ENCODE assay signal across 34 cellular contexts in genomic region chrX:57172544-57172943, GRCh38. TPM values are rescaled to one million over a fixed set of nuclear protein-coding genes. Genes with fewer than 3 reads are reported as not detected.
A peak's percentile ranks its signal among the peaks of the same experiment; 100 is the strongest.
DNase-seq lines count a peak whose midpoint lies in the region; ATAC-seq, FAIRE-seq and TF ChIP-seq lines count a peak whose summit lies in the region.
"Had no signal": no experiment of that assay in that cellular context is flagged by ENCODE, and none has a peak within 500 bp of the region (broad histone marks: within the 10 kb centered on the region; RNA-seq: fewer than 3 reads in every experiment).

No MANE protein-coding gene starts in this region.

- no peaks in the 10 kb centered on the region for H3K4me1 ChIP-seq in GM12878 (ENCODE audit: control insufficient read depth, insufficient read depth, low read length)
- H3K4me1 ChIP-seq: adrenal gland, BLaER1, lower lobe of right lung had no signal

- CTCF ChIA-PET in GM12878 (lab: Yijun Ruan, JAX) = no interaction called here

- SMC1A ChIA-PET in GM12878 (lab: Charles Lee; ENCODE audit: uncharacterized antibody, unreplicated experiment) = no interaction called here

- H3K4me1 Mint-ChIP-seq in HFFc6 (ENCODE audit: low read depth) = no peaks in the 10 kb centered on the region
- H3K4me1 Mint-ChIP-seq: activated naive CD4-positive, alpha-beta T cell treated with anti-CD3 and anti-CD28 coated beads, Interleukin-2, amount 10 ng/mL, durations not matched to agents 7 days and 5 days; activated T-helper 17 cell treated with anti-CD3 and anti-CD28 coated beads, Interleukin-2, amount 50 U/mL, for 72 hours; brain; naive thymus-derived CD8-positive, alpha-beta T cell had no signal

- RAD21 ChIA-PET in GM12878 (lab: Charles Lee; ENCODE audit: unreplicated experiment) = no interaction called here

- H3K27ac ChIP-seq in GM12878 (ENCODE audit: control insufficient read depth, insufficient read depth) = no peak overlapping the region
- H3K27ac ChIP-seq: adrenal gland, BLaER1, HL-60, lower lobe of right lung, skin epidermis had no signal

- no peak overlapping the region for H3K4me3 ChIP-seq in GM12878
- H3K4me3 ChIP-seq: adrenal gland, BLaER1, GM23338, lower lobe of right lung, skin epidermis had no signal

- no peaks in the 10 kb centered on the region for H3K36me3 ChIP-seq in GM12878 (ENCODE audit: control insufficient read depth in 2 of 2, insufficient read depth in 2 of 2, low read length in 1 of 2)
- H3K36me3 ChIP-seq: adrenal gland, BLaER1, lower lobe of right lung had no signal

- no peak for TF ChIP-seq CTCF in HFFc6 (IDR thresholded peaks at IDR 0.05)
- no peak for TF ChIP-seq CTCF in GM12878 (IDR thresholded peaks at IDR 0.05 in 2 of 3, conservative IDR thresholded peaks at IDR 0.05 in 1 of 3; ENCODE audit: control insufficient read depth in 2 of 3, extremely low read depth in 1 of 3, insufficient read depth in 1 of 3, low read depth in 3 of 3, low read length in 3 of 3)

- H3K27me3 ChIP-seq in GM12878 (replicated peaks in 1 of 2; ENCODE audit: control insufficient read depth in 2 of 2, insufficient read depth in 2 of 2, low read length in 1 of 2) = no peaks in the 10 kb centered on the region

- no peak overlapping the region for H3K4me2 ChIP-seq in GM12878 (ENCODE audit: control insufficient read depth, insufficient read depth)
- H3K4me2 ChIP-seq: BLaER1, GM23338 had no signal

- no peak overlapping the region for H3K4me3 Mint-ChIP-seq in HFFc6
- H3K4me3 Mint-ChIP-seq: activated CD8-positive, alpha-beta T cell treated with anti-CD3 and anti-CD28 coated beads for 36 hours; activated naive CD4-positive, alpha-beta T cell treated with anti-CD3 and anti-CD28 coated beads, Interleukin-2, amount 10 ng/mL, durations not matched to agents 7 days and 5 days; activated T-helper 17 cell treated with anti-CD3 and anti-CD28 coated beads, Interleukin-2, amount 50 U/mL, for 72 hours; brain; GM23338; naive thymus-derived CD8-positive, alpha-beta T cell; stimulated activated naive B cell treated with anti-CD40 and anti-IgM and Interleukin-4, amounts not matched to agents 10 μg/mL and 1 μg/mL and 100 μg/mL, for 72 hours; type B pancreatic cell had no signal

- no peak for TF ChIP-seq RAD21 in GM12878 (IDR thresholded peaks at IDR 0.05; ENCODE audit: insufficient read depth, low read depth, low read length)

- peak; percentile 63 for DNase-seq in G401 (ENCODE audit: low spot score)
- DNase-seq in HFFc6 = no peak
- no peak for DNase-seq in GM12878 (ENCODE audit: low read depth, low spot score)
- peak; percentile 48 for DNase-seq in left ventricle myocardium superior
- no peak for DNase-seq in COR-L47 (lab: John Stamatoyannopoulos, UW)
- DNase-seq in GF-D8 (lab: John Stamatoyannopoulos, UW) = no peak
- DNase-seq: ACHN; activated CD8-positive, alpha-beta T cell treated with anti-CD3 and anti-CD28 coated beads for 36 hours; activated naive CD4-positive, alpha-beta T cell treated with anti-CD3 and anti-CD28 coated beads, Interleukin-2, amount 10 ng/mL, durations not matched to agents 7 days and 5 days; glutamatergic neuron; KG1; kidney; lower lobe of right lung; MM.1S; naive thymus-derived CD8-positive, alpha-beta T cell; NCI-H1417 treated with DMSO at 0.1 percent for 48 hours; NCI-H2081; NCI-H226; NCI-H69; occipital lobe; SIG-M5; stimulated activated naive B cell treated with anti-CD40 and anti-IgM and Interleukin-4, amounts not matched to agents 10 μg/mL and 1 μg/mL and 100 μg/mL, for 72 hours had no signal

- no peaks in the 10 kb centered on the region for H3K36me3 Mint-ChIP-seq in HFFc6 (ENCODE audit: low read depth)
- H3K36me3 Mint-ChIP-seq: brain, type B pancreatic cell had no signal

- no peak for FAIRE-seq in GM12878 (lab: Jason Lieb, UNC)
- FAIRE-seq: G401.6, GM19239, kidney had no signal

- TF ChIP-seq POLR2A in GM12878 (IDR thresholded peaks at IDR 0.05; ENCODE audit: low read depth, low read length) = no peak

- no peak for TF ChIP-seq EP300 in GM12878 (IDR thresholded peaks at IDR 0.05; ENCODE audit: borderline replicate concordance in 1 of 2, control insufficient read depth in 1 of 2, low read depth in 2 of 2, low read length in 2 of 2)

- POLR2A ChIA-PET in GM12878 (lab: Charles Lee) = interaction anchor here (0.6 kb wide), 1 partner anchor 241 kb away, joined by 3 read pairs; no protein-coding TSS in a partner anchor

- no peaks in the 10 kb centered on the region for H3K9me3 Mint-ChIP-seq in HFFc6
- H3K9me3 Mint-ChIP-seq: activated CD8-positive, alpha-beta T cell treated with anti-CD3 and anti-CD28 coated beads for 36 hours; activated naive CD4-positive, alpha-beta T cell treated with anti-CD3 and anti-CD28 coated beads, Interleukin-2, amount 10 ng/mL, durations not matched to agents 7 days and 5 days; activated T-helper 17 cell treated with anti-CD3 and anti-CD28 coated beads, Interleukin-2, amount 50 U/mL, for 72 hours; GM23338; naive thymus-derived CD8-positive, alpha-beta T cell; stimulated activated naive B cell treated with anti-CD40 and anti-IgM and Interleukin-4, amounts not matched to agents 10 μg/mL and 1 μg/mL and 100 μg/mL, for 72 hours; type B pancreatic cell had no signal

- H2AFZ ChIP-seq in GM12878 (ENCODE audit: control insufficient read depth, low read depth, low read length) = no peak overlapping the region
- H2AFZ ChIP-seq: GM23338 had no signal

- peak overlapping the region; percentile 20; the same call in 1 of the 2 replicates for H3K27ac Mint-ChIP-seq in HFFc6
- H3K27ac Mint-ChIP-seq: activated CD8-positive, alpha-beta T cell treated with anti-CD3 and anti-CD28 coated beads for 36 hours; activated naive CD4-positive, alpha-beta T cell treated with anti-CD3 and anti-CD28 coated beads, Interleukin-2, amount 10 ng/mL, durations not matched to agents 7 days and 5 days; activated T-helper 17 cell treated with anti-CD3 and anti-CD28 coated beads, Interleukin-2, amount 50 U/mL, for 72 hours; brain; GM23338; naive thymus-derived CD8-positive, alpha-beta T cell; stimulated activated naive B cell treated with anti-CD40 and anti-IgM and Interleukin-4, amounts not matched to agents 10 μg/mL and 1 μg/mL and 100 μg/mL, for 72 hours; type B pancreatic cell had no signal

- H3K79me2 ChIP-seq in GM12878 (ENCODE audit: control insufficient read depth, insufficient read depth, low read length) = no peaks in the 10 kb centered on the region

- H3K9me3 ChIP-seq in GM12878 (replicated peaks; ENCODE audit: control insufficient read depth, insufficient read depth, low read length) = no peaks in the 10 kb centered on the region
- H3K9me3 ChIP-seq: adrenal gland, BLaER1, lower lobe of right lung had no signal

- intact Hi-C loops in GM12878 (cut with micrococcal nuclease; ENCODE audit: unreplicated experiment) = no loop called here
- intact Hi-C loops in left ventricle myocardium superior (cut with micrococcal nuclease) = no loop called here

- ATAC-seq in GM12878 (no peak), left ventricle myocardium superior (peak; percentile 77), HG03521 (IDR thresholded peaks at IDR 0.05; ENCODE audit: unreplicated experiment) (no peak), HG03095 (IDR thresholded peaks at IDR 0.05; ENCODE audit: unreplicated experiment) (no peak)
- ATAC-seq: activated CD8-positive, alpha-beta T cell treated with anti-CD3 and anti-CD28 coated beads for 36 hours; activated T-helper 17 cell treated with anti-CD3 and anti-CD28 coated beads, Interleukin-2, amount 50 U/mL, for 72 hours; GM23338; lower lobe of right lung; naive thymus-derived CD8-positive, alpha-beta T cell had no signal

- H3K27me3 Mint-ChIP-seq in HFFc6 (ENCODE audit: insufficient read depth) = no peaks in the 10 kb centered on the region
- H3K27me3 Mint-ChIP-seq: activated CD8-positive, alpha-beta T cell treated with anti-CD3 and anti-CD28 coated beads for 36 hours; activated naive CD4-positive, alpha-beta T cell treated with anti-CD3 and anti-CD28 coated beads, Interleukin-2, amount 10 ng/mL, durations not matched to agents 7 days and 5 days; activated T-helper 17 cell treated with anti-CD3 and anti-CD28 coated beads, Interleukin-2, amount 50 U/mL, for 72 hours; brain; naive thymus-derived CD8-positive, alpha-beta T cell; type B pancreatic cell had no signal

- H3K9ac ChIP-seq in GM12878 (ENCODE audit: control insufficient read depth, insufficient read depth, low read length) = no peak overlapping the region
- H3K9ac ChIP-seq: BLaER1 had no signal

- in situ Hi-C loops in G401 (cut with HindIII; ENCODE audit: low sequenced_read_pairs) = no loop called here
- in situ Hi-C loops in GM12878 (cut with MboI) = no loop called here

- BruUV-seq in GM12878 (replicated peaks; lab: Mats Ljungman, UMichigan) = no TSS peak

- 34% methylated on average over 6 of the region's 6 CpGs for WGBS in GM12878 (ENCODE audit: insufficient coverage, insufficient replicate concordance, low lambda C conversion rate, missing lambda C conversion rate)

- H4K20me1 ChIP-seq in GM12878 (ENCODE audit: control insufficient read depth, insufficient read depth) = no peaks in the 10 kb centered on the region
- H4K20me1 ChIP-seq: BLaER1 had no signal

RNA-seq across cellular contexts. Expression of gene SPIN2A, which starts 35.3 kb away (rescaled TPM):
- not detected in 2 replicates for total RNA-seq in G401 (2014; rRNA removed; shearing (Covaris generic))
- total RNA-seq in HFFc6 (2021; fragmentation: NEBNext Ultra II Directional; extraction: Animal tissue kit (Norgen Biotek cat#: 25700)) = 1 to 10 TPM in 1 of 6 experiments, under 1 TPM in 5; 0.33 to 1.0 (median 0.79) TPM
- 1.1 and 1.5 TPM in 2 replicates for total RNA-seq in GM12878 (2013; cell fraction: nucleolus; rRNA removed)
- total RNA-seq in GM12878 (2014; rRNA removed) = 0.34 and 0.38 TPM in 2 replicates
- 0.32 and 0.45 TPM in 2 replicates for total RNA-seq in GM12878 (2014; rRNA removed; fragmentation: Illumina TruSeq; extraction: Trizol)
- 0.33 and 0.40 TPM in 2 replicates for total RNA-seq in GM12878 (2021)
- polyA plus RNA-seq in GM12878 (2011; ENCODE audit: low read depth) = 0.25 TPM
- 0.33 and 0.42 TPM in 2 replicates for polyA plus RNA-seq in GM12878 (2011; rRNA removed)
- polyA plus RNA-seq in GM12878 (2011; cell fraction: cytosol; rRNA removed) = 0.35 and 0.37 TPM in 2 replicates
- polyA plus RNA-seq in GM12878 (2011; cell fraction: nucleus; rRNA removed) = 1.4 and 2.3 TPM in 2 replicates
- 0.46 and 0.66 TPM in 2 replicates for polyA plus RNA-seq in GM12878 (2012)
- polyA plus RNA-seq in GM12878 (2014; fragmentation: Illumina TruSeq; extraction: Trizol) = 0.40 TPM in 2 replicates
- under 1 TPM in 1 of 2 experiments, not detected in 1; 0.10 TPM for polyA plus RNA-seq in GM12878 (2014; fragmentation: Nextera tagmentation; extraction: Ambion mirVana)
- 0.41 and 0.51 TPM in 2 replicates for polyA plus RNA-seq in GM12878 (2014; rRNA removed)
- under 1 TPM; 0.09 to 0.26 TPM for polyA plus RNA-seq in GM12878 (2016; fragmentation: Nextera tagmentation; extraction: Ambion mirVana)
- polyA minus RNA-seq in GM12878 (2011; rRNA and poly(A)+ RNA removed) = 1.2 and 1.3 TPM in 2 replicates
- polyA minus RNA-seq in GM12878 (2011; cell fraction: cytosol; rRNA and poly(A)+ RNA removed) = not detected in 2 replicates
- polyA minus RNA-seq in GM12878 (2011; cell fraction: nucleus; rRNA and poly(A)+ RNA removed) = 2.1 and 2.3 TPM in 2 replicates
- 0.22 TPM for total RNA-seq in left ventricle myocardium superior
- polyA plus RNA-seq: naive thymus-derived CD8-positive, alpha-beta T cell had no signal

RNA-seq across cellular contexts. Expression of gene SPIN2B, which starts 51.2 kb away (rescaled TPM):
- total RNA-seq in G401 (2014; rRNA removed; shearing (Covaris generic)) = 10.8 and 17.1 TPM in 2 replicates
- 10 to 100 TPM in 1 of 6 experiments, 1 to 10 TPM in 5; 8.1 to 11.4 (median 9.6) TPM for total RNA-seq in HFFc6 (2021; fragmentation: NEBNext Ultra II Directional; extraction: Animal tissue kit (Norgen Biotek cat#: 25700))
- total RNA-seq in GM12878 (2013; cell fraction: nucleolus; rRNA removed) = 26.0 and 28.6 TPM in 2 replicates
- total RNA-seq in GM12878 (2014; rRNA removed) (5.5 and 7.2 TPM in 2 replicates), GM12878 (2014; rRNA removed; fragmentation: Illumina TruSeq; extraction: Trizol) (4.6 and 5.4 TPM in 2 replicates), GM12878 (2021) (6.6 and 6.7 TPM in 2 replicates), left ventricle myocardium superior (7.9 TPM)
- 8.5 TPM for polyA plus RNA-seq in GM12878 (2011; ENCODE audit: low read depth)
- polyA plus RNA-seq in GM12878 (2011; rRNA removed) (8.3 and 10.3 TPM in 2 replicates), GM12878 (2014; fragmentation: Illumina TruSeq; extraction: Trizol) (5.8 and 6.6 TPM in 2 replicates), GM12878 (2014; fragmentation: Nextera tagmentation; extraction: Ambion mirVana) (1 to 10 TPM; 2.7 to 3.7 TPM), GM12878 (2014; rRNA removed) (5.4 and 6.6 TPM in 2 replicates), GM12878 (2016; fragmentation: Nextera tagmentation; extraction: Ambion mirVana) (1 to 10 TPM; 7.4 to 8.9 TPM)
- 6.1 and 8.1 TPM in 2 replicates for polyA plus RNA-seq in GM12878 (2011; cell fraction: cytosol; rRNA removed)
- polyA plus RNA-seq in GM12878 (2011; cell fraction: nucleus; rRNA removed) = 17.9 and 18.1 TPM in 2 replicates
- polyA plus RNA-seq in GM12878 (2012) = 7.0 TPM in 2 replicates
- 6.3 and 10.4 TPM in 2 replicates for polyA minus RNA-seq in GM12878 (2011; rRNA and poly(A)+ RNA removed)
- polyA minus RNA-seq in GM12878 (2011; cell fraction: cytosol; rRNA and poly(A)+ RNA removed) = 1.7 and 2.3 TPM in 2 replicates
- 16.1 and 17.6 TPM in 2 replicates for polyA minus RNA-seq in GM12878 (2011; cell fraction: nucleus; rRNA and poly(A)+ RNA removed)

Comparison
In these comparisons a context has a peak if more than half of its experiments do, and no peak if none do; other contexts are left out.
1. DNase-seq: peak in G401 (single experiment) and left ventricle myocardium superior (single experiment); none in HFFc6 (single experiment), GM12878 (single experiment), COR-L47 (single experiment) and GF-D8 (single experiment).